Comparison of ENCODE assay signal across 8 cellular contexts in the genomic region with DNA sequence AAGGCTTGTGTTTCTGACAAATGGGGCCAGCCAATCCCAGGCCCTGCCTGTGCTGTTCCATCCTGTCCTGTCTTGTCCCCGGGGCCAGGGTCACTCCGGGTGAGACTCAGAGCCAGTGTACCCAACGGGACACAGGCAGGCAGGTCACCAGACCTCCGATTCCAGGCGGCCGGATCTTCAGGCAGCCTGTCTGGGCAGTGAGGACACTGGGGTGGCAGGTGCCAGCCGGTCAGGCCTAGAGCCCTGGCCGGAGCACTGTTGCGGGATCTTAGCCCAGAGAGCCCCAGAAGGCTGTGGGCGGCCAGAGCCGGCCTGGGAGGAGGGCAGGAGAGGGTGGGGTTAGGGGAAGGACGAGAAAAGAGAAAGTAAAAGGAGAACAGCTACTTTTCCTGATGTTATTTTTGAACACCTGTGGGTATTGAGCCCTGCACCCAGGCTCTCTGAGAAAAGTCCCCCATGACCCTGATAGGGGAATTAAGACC. TPM values are rescaled to one million over a fixed set of nuclear protein-coding genes. Genes with fewer than 3 reads are reported as not detected.
DNase-seq lines count a peak whose midpoint lies in the region; ATAC-seq and TF ChIP-seq lines count a peak whose summit lies in the region.

No MANE protein-coding gene starts in this region.

- DNase-seq in GM10266 (ENCODE audit: extremely low spot score) (peak; percentile 80), activated B cell treated with CpG ODN at 0.5 μM for 24 hours (peak; percentile 45), head of caudate nucleus (peak in 34 of 42 donors; percentile 18 to 76 (median 47)), prostate gland (ENCODE audit: low spot score) (peak; percentile 30), DMS79 (lab: John Stamatoyannopoulos, UW) (no peak), HCEC 1CT (no peak), NCI-H2107 treated with DMSO at 0.1 percent for 48 hours (lab: John Stamatoyannopoulos, UW; ENCODE audit: unreplicated experiment) (no peak)

- peaks cover 49% of the 10 kb centered on the region for H3K4me1 Mint-ChIP-seq in activated B cell treated with CpG ODN at 0.5 μM for 24 hours

- H3K4me1 ChIP-seq in prostate gland (replicated peaks) = peaks cover 24% of the 10 kb centered on the region

- no peak for TF ChIP-seq POLR2A in prostate gland (IDR thresholded peaks at IDR 0.05)

- H3K4me3 ChIP-seq in prostate gland = no peak overlapping the region

- H3K9me3 ChIP-seq in prostate gland = no peaks in the 10 kb centered on the region

- intact Hi-C loops in activated B cell treated with CpG ODN at 0.5 μM for 24 hours (cut with micrococcal nuclease) = no loop called here
- intact Hi-C loops in head of caudate nucleus (cut with DNase I) = no loop called here
- intact Hi-C loops in prostate gland (cut with DNase I) = loop anchor here (2.0 kb wide), 1 partner anchor 63 kb away; no protein-coding TSS in a partner anchor

- H3K9me3 Mint-ChIP-seq in activated B cell treated with CpG ODN at 0.5 μM for 24 hours = no peaks in the 10 kb centered on the region

- ATAC-seq in HG02588 (IDR thresholded peaks at IDR 0.05; ENCODE audit: unreplicated experiment) = peak; percentile 28
- ATAC-seq in activated B cell treated with CpG ODN at 0.5 μM for 24 hours (ENCODE audit: low read depth) = peak; percentile 13

- peak overlapping the region; percentile 87 for H3K4me3 Mint-ChIP-seq in activated B cell treated with CpG ODN at 0.5 μM for 24 hours

- H3K27ac ChIP-seq in prostate gland = peak overlapping the region; percentile 95 to 99

- POLR2A ChIA-PET in activated B cell treated with CpG ODN at 0.5 μM for 24 hours (lab: Charles Lee) = interaction anchor here (0.6 to 2.7 kb wide), 12 partner anchors 10 to 161 kb away, joined by 3 to 14 read pairs (median 6); no protein-coding TSS in a partner anchor

- H3K36me3 ChIP-seq in prostate gland = no peaks in the 10 kb centered on the region

- H3K27ac Mint-ChIP-seq in activated B cell treated with CpG ODN at 0.5 μM for 24 hours = peak overlapping the region; percentile 93

- CTCF ChIA-PET in activated B cell treated with CpG ODN at 0.5 μM for 24 hours (lab: Charles Lee) = interaction anchor here (0.8 to 4.2 kb wide), 17 partner anchors 7 to 783 kb away, joined by 3 to 96 read pairs (median 5); partner anchors contain the start of gene AP5Z1

- WGBS in prostate gland = 19% methylated on average over 12 of the region's 12 CpGs

- no peak for TF ChIP-seq CTCF in GM10266 (IDR thresholded peaks at IDR 0.05; ENCODE audit: control insufficient read depth, insufficient read depth, low read depth, missing control alignments)
- TF ChIP-seq CTCF in activated B cell treated with CpG ODN at 0.5 μM for 24 hours (IDR thresholded peaks at IDR 0.05) = no peak
- TF ChIP-seq CTCF in prostate gland (IDR thresholded peaks at IDR 0.05) = no peak

- no peaks in the 10 kb centered on the region for H3K36me3 Mint-ChIP-seq in activated B cell treated with CpG ODN at 0.5 μM for 24 hours (ENCODE audit: low read depth)

- H3K27me3 Mint-ChIP-seq in activated B cell treated with CpG ODN at 0.5 μM for 24 hours = no peaks in the 10 kb centered on the region

- no peaks in the 10 kb centered on the region for H3K27me3 ChIP-seq in prostate gland (replicated peaks; ENCODE audit: insufficient read depth)

RNA-seq across cellular contexts. Expression of gene ACTB, which starts 27.6 kb away (rescaled TPM):
- 9,258 and 9,276 TPM in 2 replicates for total RNA-seq in activated B cell treated with CpG ODN at 0.5 μM for 24 hours
- 1,000 to 10,000 TPM; 2,747 to 3,482 TPM for total RNA-seq in prostate gland

RNA-seq across cellular contexts. Expression of gene FSCN1, which starts 34.7 kb away (rescaled TPM):
- total RNA-seq in activated B cell treated with CpG ODN at 0.5 μM for 24 hours = 2.2 and 4.2 TPM in 2 replicates
- 100 to 1,000 TPM in 1 of 2 donors, 10 to 100 TPM in 1; 11.4 to 207 TPM for total RNA-seq in prostate gland

RNA-seq across cellular contexts. Expression of gene FBXL18, which starts 44.4 kb away (rescaled TPM):
- total RNA-seq in activated B cell treated with CpG ODN at 0.5 μM for 24 hours (11.6 and 12.9 TPM in 2 replicates), prostate gland (10 to 100 TPM; 13.3 to 19.2 TPM)

Comparison
In these comparisons a context has a peak if more than half of its experiments do, and no peak if none do; other contexts are left out.
1. DNase-seq: peak in GM10266 (single experiment), activated B cell treated with CpG ODN at 0.5 μM for 24 hours (single experiment), head of caudate nucleus (34 of 42) and prostate gland (single experiment); none in DMS79 (single experiment), HCEC 1CT (single experiment) and NCI-H2107 treated with DMSO at 0.1 percent for 48 hours (single experiment).